ENCODE assay signal across 8 cellular contexts in the genomic region with DNA sequence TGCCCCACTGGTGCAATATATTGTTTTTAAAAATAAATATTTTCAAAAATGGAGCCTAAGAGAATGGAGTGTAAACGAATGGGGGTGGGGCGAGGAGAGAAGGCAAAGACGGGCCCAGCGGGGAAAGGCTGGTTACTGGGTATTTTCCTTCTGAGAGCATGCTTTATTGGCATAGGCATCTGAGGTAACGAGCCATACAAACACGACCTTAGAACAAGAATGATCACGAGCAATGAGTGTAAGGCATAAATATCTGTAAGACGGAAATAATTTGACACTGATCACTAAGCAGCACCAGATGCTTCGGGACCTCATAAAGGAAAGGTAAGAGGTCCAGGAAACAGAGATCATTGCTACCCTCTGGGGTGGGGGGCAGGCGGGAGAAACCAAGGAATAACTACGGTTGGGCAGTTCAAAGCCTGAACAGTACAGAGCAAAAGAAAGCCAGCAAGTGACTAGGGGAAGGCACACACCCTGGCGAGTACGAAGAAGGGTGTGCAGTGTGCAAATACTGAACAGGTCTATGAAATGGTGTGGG. TPM values are rescaled to one million over a fixed set of nuclear protein-coding genes. Genes with fewer than 3 reads are reported as not detected.
DNase-seq lines count a peak whose midpoint lies in the region; ATAC-seq and TF ChIP-seq lines count a peak whose summit lies in the region.

No MANE protein-coding gene starts in this region.

- no peaks in the 10 kb centered on the region for H3K27me3 ChIP-seq in aorta (ENCODE audit: control insufficient read depth in 1 of 2, insufficient read depth in 2 of 2, low read length in 1 of 2)

- 0 to 1% methylated on average over 13 of the region's 13 CpGs for WGBS in aorta, 2 donors

- no peak for TF ChIP-seq CTCF in GM10248 (IDR thresholded peaks at IDR 0.05; ENCODE audit: control extremely low read depth, extremely low read depth, low read depth, missing control alignments)

- CTCF ChIA-PET in GM10248 (lab: Yijun Ruan, JAX), result interaction anchor here (1.1 to 8.9 kb wide), 7 partner anchors 10 to 311 kb away, joined by 3 to 271 read pairs (median 9); no protein-coding TSS in a partner anchor

- intact Hi-C loops in aorta (cut with DNase I), result no loop called here

- POLR2A ChIA-PET in GM10248 (lab: Yijun Ruan, JAX), result no interaction called here

- H3K4me3 ChIP-seq in aorta (ENCODE audit: low read length in 2 of 2), result peak overlapping the region; percentile 86 to 87

- no peaks in the 10 kb centered on the region for H3K9me3 ChIP-seq in aorta (ENCODE audit: control insufficient read depth, low read length)

- DNase-seq in COR-L47 (lab: John Stamatoyannopoulos, UW) (peak; percentile 17), RPMI7951 (ENCODE audit: low read depth) (peak; percentile 55), dermis microvascular lymphatic vessel endothelial cell (ENCODE audit: low read depth in 2 of 2) (peak; percentile 60 to 94), medulla oblongata (ENCODE audit: extremely low spot score) (peak; percentile 66), aorta (no peak), GM10248 (ENCODE audit: extremely low spot score) (no peak)

- H3K36me3 ChIP-seq in aorta (ENCODE audit: control insufficient read depth in 1 of 2, insufficient read depth in 2 of 2, low read length in 1 of 2), result no peaks in the 10 kb centered on the region

- peaks cover 0 to 2% of the 10 kb centered on the region in 2 donors for H3K4me1 ChIP-seq in aorta (ENCODE audit: control insufficient read depth in 1 of 2, insufficient read depth in 2 of 2, low read length in 2 of 2)

- peak overlapping the region; percentile 22 to 79 for H3K27ac ChIP-seq in aorta (ENCODE audit: low read depth in 1 of 2, low read length in 2 of 2)

- ATAC-seq in HG03432 (IDR thresholded peaks at IDR 0.05; ENCODE audit: unreplicated experiment) (peak; percentile 2), aorta (ENCODE audit: low FRiP score) (no peak), HG02759 (IDR thresholded peaks at IDR 0.05; ENCODE audit: unreplicated experiment) (no peak)

RNA-seq across cellular contexts. Expression of gene SSH2, which starts 1.0 kb away (rescaled TPM):
- total RNA-seq in RPMI7951 (2014; rRNA removed; shearing (Covaris generic)), result 8.7 and 9.2 TPM in 2 replicates
- total RNA-seq in dermis microvascular lymphatic vessel endothelial cell (12.6 and 15.3 TPM in 2 replicates), aorta (10 to 100 TPM; 29.5 to 35.3 TPM)
- 10 to 100 TPM in 1 of 2 donors, 1 to 10 TPM in 1; 7.2 to 31.1 TPM for polyA plus RNA-seq in aorta

RNA-seq across cellular contexts. Expression of gene EFCAB5, which starts 12.4 kb away (rescaled TPM):
- not detected in 2 replicates for total RNA-seq in RPMI7951 (2014; rRNA removed; shearing (Covaris generic))
- total RNA-seq in dermis microvascular lymphatic vessel endothelial cell (0.13 and 0.25 TPM in 2 replicates), aorta (1 to 10 TPM in 1 of 2 donors, under 1 TPM in 1; 0.42 to 1.1 TPM)
- not detected for polyA plus RNA-seq in aorta

Comparison
In these comparisons a context has a peak if more than half of its experiments do, and no peak if none do; other contexts are left out.
1. DNase-seq: peak in COR-L47 (single experiment), RPMI7951 (single experiment), dermis microvascular lymphatic vessel endothelial cell (2 of 2) and medulla oblongata (single experiment); none in aorta (0 of 2) and GM10248 (single experiment).